Comparison of ENCODE assay signal across 20 cellular contexts in genomic region chr7:155974186-155974897, GRCh38.
"Had no signal": no experiment of that assay in that cellular context is flagged by ENCODE, and none has a peak within 500 bp of the region (broad histone marks: within the 10 kb centered on the region; RNA-seq: fewer than 3 reads in every experiment).

No MANE protein-coding gene starts in this region.

- ATAC-seq: activated CD8-positive, alpha-beta T cell treated with anti-CD3 and anti-CD28 coated beads for 36 hours; heart left ventricle; left colon; right cardiac atrium; stimulated activated naive B cell treated with anti-CD40 and anti-IgM and Interleukin-4, amounts not matched to agents 10 μg/mL and 1 μg/mL and 100 μg/mL, for 72 hours; T-cell had no signal

- H3K36me3 ChIP-seq: heart left ventricle, lower lobe of right lung, ovary, WERI-Rb-1 had no signal

- H3K9me3 ChIP-seq: heart left ventricle, lower lobe of right lung, ovary had no signal

- H3K4me3 ChIP-seq: heart left ventricle, lower lobe of right lung, ovary had no signal

- H3K36me3 Mint-ChIP-seq: activated naive CD8-positive, alpha-beta T cell treated with anti-CD3 and anti-CD28 coated beads, Interleukin-2, amount 10 ng/mL, durations not matched to agents 7 days and 5 days; natural killer cell treated with Interleukin-12 subunit alpha and Interleukin-12 subunit beta and Interleukin-15 and Interleukin-18, amount 100 ng/mL, for 72 hours; stimulated activated naive B cell treated with anti-CD40 and anti-IgM and Interleukin-4, amounts not matched to agents 10 μg/mL and 1 μg/mL and 100 μg/mL, for 72 hours; T-cell had no signal

- H3K4me1 ChIP-seq: heart left ventricle, lower lobe of right lung had no signal

- H3K27ac ChIP-seq: heart left ventricle, lower lobe of right lung, ovary, WERI-Rb-1 had no signal

- H3K27ac Mint-ChIP-seq: activated CD4-positive, alpha-beta T cell treated with anti-CD3 and anti-CD28 coated beads, Interleukin-2, amount 10 ng/mL, durations not matched to agents 7 days and 5 days; activated CD8-positive, alpha-beta T cell treated with anti-CD3 and anti-CD28 coated beads for 36 hours; activated naive CD4-positive, alpha-beta T cell treated with anti-CD3 and anti-CD28 coated beads for 36 hours; activated naive CD8-positive, alpha-beta T cell treated with anti-CD3 and anti-CD28 coated beads, Interleukin-2, amount 10 ng/mL, durations not matched to agents 7 days and 5 days; activated T-cell treated with anti-CD3 and anti-CD28 coated beads, Interleukin-2, amount 50 U/mL, for 72 hours; natural killer cell treated with Interleukin-12 subunit alpha and Interleukin-12 subunit beta and Interleukin-15 and Interleukin-18, amount 100 ng/mL, for 72 hours; stimulated activated naive B cell treated with anti-CD40 and anti-IgM and Interleukin-4, amounts not matched to agents 10 μg/mL and 1 μg/mL and 100 μg/mL, for 72 hours; T-cell had no signal

- H3K4me3 Mint-ChIP-seq: activated CD4-positive, alpha-beta T cell treated with anti-CD3 and anti-CD28 coated beads, Interleukin-2, amount 10 ng/mL, durations not matched to agents 7 days and 5 days; activated CD8-positive, alpha-beta T cell treated with anti-CD3 and anti-CD28 coated beads for 36 hours; activated naive CD4-positive, alpha-beta T cell treated with anti-CD3 and anti-CD28 coated beads for 36 hours; activated naive CD8-positive, alpha-beta T cell treated with anti-CD3 and anti-CD28 coated beads, Interleukin-2, amount 10 ng/mL, durations not matched to agents 7 days and 5 days; activated T-cell treated with anti-CD3 and anti-CD28 coated beads, Interleukin-2, amount 50 U/mL, for 72 hours; natural killer cell treated with Interleukin-12 subunit alpha and Interleukin-12 subunit beta and Interleukin-15 and Interleukin-18, amount 100 ng/mL, for 72 hours; stimulated activated naive B cell treated with anti-CD40 and anti-IgM and Interleukin-4, amounts not matched to agents 10 μg/mL and 1 μg/mL and 100 μg/mL, for 72 hours; T-cell had no signal

- H3K9me3 Mint-ChIP-seq: activated CD4-positive, alpha-beta T cell treated with anti-CD3 and anti-CD28 coated beads, Interleukin-2, amount 10 ng/mL, durations not matched to agents 7 days and 5 days; activated CD8-positive, alpha-beta T cell treated with anti-CD3 and anti-CD28 coated beads for 36 hours; activated naive CD4-positive, alpha-beta T cell treated with anti-CD3 and anti-CD28 coated beads for 36 hours; activated naive CD8-positive, alpha-beta T cell treated with anti-CD3 and anti-CD28 coated beads, Interleukin-2, amount 10 ng/mL, durations not matched to agents 7 days and 5 days; activated T-cell treated with anti-CD3 and anti-CD28 coated beads, Interleukin-2, amount 50 U/mL, for 72 hours; natural killer cell treated with Interleukin-12 subunit alpha and Interleukin-12 subunit beta and Interleukin-15 and Interleukin-18, amount 100 ng/mL, for 72 hours; stimulated activated naive B cell treated with anti-CD40 and anti-IgM and Interleukin-4, amounts not matched to agents 10 μg/mL and 1 μg/mL and 100 μg/mL, for 72 hours; T-cell had no signal

- H3K27me3 ChIP-seq: ovary had no signal

- DNase-seq: activated CD4-positive, alpha-beta T cell treated with anti-CD3 and anti-CD28 coated beads, Interleukin-2, amount 10 ng/mL, durations not matched to agents 7 days and 5 days; activated CD4-positive, CD25-positive, alpha-beta regulatory T cell treated with anti-CD3 and anti-CD28 coated beads, Interleukin-2, amount 50 U/mL, for 72 hours; activated CD8-positive, alpha-beta T cell treated with anti-CD3 and anti-CD28 coated beads for 36 hours; activated effector memory CD4-positive, alpha-beta T cell treated with Interleukin-2 at 50 U/mL for 16 hours; activated naive CD4-positive, alpha-beta T cell treated with anti-CD3 and anti-CD28 coated beads for 36 hours; activated naive CD8-positive, alpha-beta T cell treated with anti-CD3 and anti-CD28 coated beads, Interleukin-2, amount 10 ng/mL, durations not matched to agents 7 days and 5 days; activated T-cell treated with anti-CD3 and anti-CD28 coated beads, Interleukin-2, amount 50 U/mL, for 72 hours; amniotic stem cell; cerebellar nuclear complex; heart left ventricle; left colon; lower lobe of right lung; midbrain; ovary; stimulated activated CD4-positive, alpha-beta T cell treated with anti-CD3 and anti-CD28 coated beads, Interleukin-1b, Interleukin-23, amount 100 ng/mL, for 48 hours; stimulated activated naive B cell treated with anti-CD40 and anti-IgM and Interleukin-4, amounts not matched to agents 10 μg/mL and 1 μg/mL and 100 μg/mL, for 72 hours; WERI-Rb-1 had no signal

- H3K4me1 Mint-ChIP-seq: activated naive CD8-positive, alpha-beta T cell treated with anti-CD3 and anti-CD28 coated beads, Interleukin-2, amount 10 ng/mL, durations not matched to agents 7 days and 5 days had no signal
